17 cellular contexts compared by ENCODE assay signal in genomic region chr17:81939881-81940385, GRCh38. TPM values are rescaled to one million over a fixed set of nuclear protein-coding genes. Genes with fewer than 3 reads are reported as not detected.
DNase-seq lines count a peak whose midpoint lies in the region; ATAC-seq and TF ChIP-seq lines count a peak whose summit lies in the region.
"Had no signal": no experiment of that assay in that cellular context is flagged by ENCODE, and none has a peak within 500 bp of the region (broad histone marks: within the 10 kb centered on the region; RNA-seq: fewer than 3 reads in every experiment).

No MANE protein-coding gene starts in this region.

- H2BK12ac ChIP-seq in neuronal stem cell (ENCODE audit: low read length) = peak overlapping the region; percentile 84

- peaks cover 3 to 8% of the 10 kb centered on the region in 2 donors for H3K36me3 ChIP-seq in neuronal stem cell (replicated peaks in 1 of 2; ENCODE audit: control insufficient read depth in 2 of 2, insufficient read depth in 2 of 2, low read length in 2 of 2)
- no peaks in the 10 kb centered on the region for H3K36me3 ChIP-seq in upper lobe of right lung
- H3K36me3 ChIP-seq: tibial nerve had no signal

- intact Hi-C loops in head of caudate nucleus (cut with DNase I) = no loop called here
- intact Hi-C loops in upper lobe of right lung (cut with DNase I) = no loop called here

- no peak overlapping the region for H2AFZ ChIP-seq in neuronal stem cell (ENCODE audit: low read length)

- no peak for ATAC-seq in upper lobe of right lung
- no peak for ATAC-seq in GM18870 (IDR thresholded peaks at IDR 0.05; ENCODE audit: unreplicated experiment)
- ATAC-seq in GM18498 (IDR thresholded peaks at IDR 0.05; ENCODE audit: unreplicated experiment) = no peak
- ATAC-seq: WTC11 had no signal

- peak overlapping the region; percentile 98 for H2AK5ac ChIP-seq in neuronal stem cell (ENCODE audit: low read depth, low read length)

- peak overlapping the region; percentile 84 for H2BK5ac ChIP-seq in neuronal stem cell (ENCODE audit: low read length)

- H3K14ac ChIP-seq in neuronal stem cell (ENCODE audit: low read length) = peak overlapping the region; percentile 3

- H3K27ac ChIP-seq in neuronal stem cell (replicated peaks; ENCODE audit: low read length) (no peak overlapping the region), upper lobe of right lung (no peak overlapping the region)

- no peak for TF ChIP-seq CTCF in upper lobe of right lung (IDR thresholded peaks at IDR 0.05)

- H3K4me3 ChIP-seq in neuronal stem cell (ENCODE audit: low read length in 2 of 2) (no peak overlapping the region), upper lobe of right lung (no peak overlapping the region)
- H3K4me3 ChIP-seq: tibial nerve had no signal

- H3K18ac ChIP-seq in neuronal stem cell (ENCODE audit: low read length) = peak overlapping the region; percentile 13

- no peak overlapping the region for H3K9ac ChIP-seq in neuronal stem cell (ENCODE audit: low read depth, low read length, poor library complexity)

- H3K4me1 ChIP-seq in neuronal stem cell (ENCODE audit: control insufficient read depth in 2 of 2, insufficient read depth in 1 of 2, low read depth in 1 of 2, low read length in 2 of 2) (peaks cover 18% of the 10 kb centered on the region in 2 donors), upper lobe of right lung (peaks cover 14% of the 10 kb centered on the region)

- H3K79me1 ChIP-seq in neuronal stem cell (ENCODE audit: low read depth, low read length) = peaks cover 9% of the 10 kb centered on the region

- H3K4me2 ChIP-seq in neuronal stem cell (ENCODE audit: insufficient read depth, low read length, poor library complexity, severe bottlenecking) = no peak overlapping the region

- peak overlapping the region; percentile 87 for H2BK120ac ChIP-seq in neuronal stem cell (ENCODE audit: low read depth, low read length)

- H3K4ac ChIP-seq in neuronal stem cell (ENCODE audit: low read length) = no peak overlapping the region

- H4K91ac ChIP-seq in neuronal stem cell (ENCODE audit: low read depth, low read length, poor library complexity) = no peak overlapping the region

- WGBS in neuronal stem cell (ENCODE audit: extremely low coverage in 2 of 2, insufficient read length in 2 of 2, insufficient replicate concordance in 1 of 2), 2 donors = no CpG with 5 or more reads among the region's 21 CpGs

- peak overlapping the region; percentile 100 for H2BK15ac ChIP-seq in neuronal stem cell (ENCODE audit: low read length)

- peak overlapping the region; percentile 43 for H4K8ac ChIP-seq in neuronal stem cell (ENCODE audit: low read depth, low read length)

- H3K9me3 ChIP-seq in neuronal stem cell (replicated peaks in 1 of 2; ENCODE audit: control insufficient read depth in 2 of 2, insufficient read depth in 1 of 2, low read depth in 1 of 2, low read length in 2 of 2) (no peaks in the 10 kb centered on the region), upper lobe of right lung (no peaks in the 10 kb centered on the region)
- H3K9me3 ChIP-seq: tibial nerve had no signal

- peak; percentile 55 for DNase-seq in activated CD8-positive, alpha-beta memory T cell treated with anti-CD3 and anti-CD28 coated beads for 24 hours
- DNase-seq in activated CD8-positive, alpha-beta memory T cell treated with anti-CD3 and anti-CD28 coated beads, Interleukin-2, amount 50 U/mL, for 48 hours = no peak
- DNase-seq in head of caudate nucleus = peak in 35 of 42 donors; percentile 24 to 83 (median 60)
- DNase-seq in neuronal stem cell (ENCODE audit: low spot score) = no peak
- peak; percentile 69 for DNase-seq in upper lobe of right lung
- no peak for DNase-seq in iPS-NIHi11 (ENCODE audit: low spot score)
- DNase-seq: 8988T, NCI-H1105, nephron progenitor cell, OCI-M1, SW 1271 had no signal

- H3K23ac ChIP-seq in neuronal stem cell (ENCODE audit: low read depth, low read length, poor library complexity) = no peak overlapping the region

- H3K27me3 ChIP-seq in neuronal stem cell (ENCODE audit: control insufficient read depth in 3 of 3, insufficient read depth in 3 of 3, low read depth in 1 of 3, low read length in 3 of 3) (peaks cover 0 to 4% (median 2%) of the 10 kb centered on the region in 3 experiments), upper lobe of right lung (peaks cover 12% of the 10 kb centered on the region)

RNA-seq across cellular contexts. Expression of gene PYCR1, which starts 2.8 kb away (rescaled TPM):
- polyA plus RNA-seq in neuronal stem cell (2013, experiment 1 of 2) = 53.9 TPM
- 52.1 TPM for polyA plus RNA-seq in neuronal stem cell (2013, experiment 2 of 2)
- 19.0 TPM for total RNA-seq in upper lobe of right lung

RNA-seq across cellular contexts. Expression of gene MYADML2, which starts 7.1 kb away (rescaled TPM):
- 0.03 TPM for polyA plus RNA-seq in neuronal stem cell (2013, experiment 1 of 2)
- polyA plus RNA-seq in neuronal stem cell (2013, experiment 2 of 2) = 0.03 TPM
- total RNA-seq in upper lobe of right lung = not detected
- total RNA-seq: liver, tibial nerve had no signal
- polyA plus RNA-seq: adipose tissue, liver had no signal

RNA-seq across cellular contexts. Expression of gene MAFG, which starts 12.4 kb away (rescaled TPM):
- polyA plus RNA-seq in neuronal stem cell (2013, experiment 1 of 2) = 16.1 TPM
- polyA plus RNA-seq in neuronal stem cell (2013, experiment 2 of 2) = 17.2 TPM
- 35.9 TPM for total RNA-seq in upper lobe of right lung

RNA-seq across cellular contexts. Expression of gene NOTUM, which starts 21.1 kb away (rescaled TPM):
- 0.33 TPM for polyA plus RNA-seq in neuronal stem cell (2013, experiment 1 of 2)
- 0.30 TPM for polyA plus RNA-seq in neuronal stem cell (2013, experiment 2 of 2)
- 6.1 TPM for total RNA-seq in upper lobe of right lung
- total RNA-seq: tibial nerve had no signal

RNA-seq across cellular contexts. Expression of gene SIRT7, which starts 22.0 kb away (rescaled TPM):
- 5.2 TPM for polyA plus RNA-seq in neuronal stem cell (2013, experiment 1 of 2)
- 5.1 TPM for polyA plus RNA-seq in neuronal stem cell (2013, experiment 2 of 2)
- 27.5 TPM for total RNA-seq in upper lobe of right lung

Comparison
In these comparisons a context has a peak if more than half of its experiments do, and no peak if none do; other contexts are left out.
1. DNase-seq: peak in activated CD8-positive, alpha-beta memory T cell treated with anti-CD3 and anti-CD28 coated beads for 24 hours (single experiment), head of caudate nucleus (35 of 42) and upper lobe of right lung (single experiment); none in activated CD8-positive, alpha-beta memory T cell treated with anti-CD3 and anti-CD28 coated beads, Interleukin-2, amount 50 U/mL, for 48 hours (single experiment), neuronal stem cell (single experiment) and iPS-NIHi11 (single experiment).